ENCODE assay signal across 23 cellular contexts in the genomic region with DNA sequence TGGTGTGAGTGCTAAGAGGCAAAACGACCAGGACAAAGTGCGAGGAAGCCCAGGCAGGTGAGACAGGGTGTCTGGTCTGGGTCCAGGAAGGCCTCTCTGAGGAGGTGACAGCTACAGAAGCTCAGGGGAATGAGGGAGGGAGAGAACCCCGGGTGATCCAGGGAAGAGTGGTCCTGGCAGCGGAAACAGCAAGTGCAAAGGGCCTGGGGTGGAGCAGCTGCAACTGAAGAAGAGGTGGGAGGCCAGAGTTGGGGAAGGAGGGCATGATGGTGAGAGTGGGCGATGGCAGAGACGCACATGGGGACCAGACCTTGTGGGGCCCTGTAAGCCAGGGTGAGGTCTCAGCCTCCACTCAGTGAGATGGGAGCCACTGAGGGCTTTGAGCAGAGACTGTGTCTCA.
"Had no signal": no experiment of that assay in that cellular context is flagged by ENCODE, and none has a peak within 500 bp of the region (broad histone marks: within the 10 kb centered on the region; RNA-seq: fewer than 3 reads in every experiment).

No MANE protein-coding gene starts in this region.

- H3K9me3 Mint-ChIP-seq: IgD-negative memory B cell had no signal

- DNase-seq: KBM-7, MV-4-11, NCI-H1048, NCI-H1105, NCI-H1417 treated with DMSO at 0.1 percent for 48 hours, NCI-H146, NCI-H1694 treated with DMSO at 0.1 percent for 48 hours, NCI-H2029, NCI-H2081 treated with DMSO at 0.1 percent for 48 hours, NCI-H2171, NCI-H226, NCI-H446, NCI-H510A, NCI-H524 treated with DMSO at 0.1 percent for 48 hours, NCI-H69, NCI-H774, Right ventricle myocardium superior, RPMI8226, SIG-M5 had no signal

- H3K4me3 Mint-ChIP-seq: IgD-negative memory B cell had no signal

- H3K4me3 ChIP-seq: SJSA1, SK-N-MC had no signal

- H3K9me3 ChIP-seq: SJSA1 had no signal

- H3K36me3 ChIP-seq: SJSA1 had no signal

- H3K27ac ChIP-seq: SJSA1, SK-N-MC had no signal

- FAIRE-seq: RCC 7860 had no signal

- H3K27ac Mint-ChIP-seq: IgD-negative memory B cell had no signal

- H3K4me1 Mint-ChIP-seq: IgD-negative memory B cell had no signal

- H3K4me1 ChIP-seq: SJSA1 had no signal
